2 cellular contexts compared by ENCODE assay signal in genomic region chr19:38283261-38283660, GRCh38.
TF ChIP-seq lines count a peak whose summit lies in the region.

No MANE protein-coding gene starts in this region.

TF ChIP-seq in GM23338, 12 proteins besides CTCF, POLR2A, EP300 and RAD21:
- TF ChIP-seq, protein P1, sequence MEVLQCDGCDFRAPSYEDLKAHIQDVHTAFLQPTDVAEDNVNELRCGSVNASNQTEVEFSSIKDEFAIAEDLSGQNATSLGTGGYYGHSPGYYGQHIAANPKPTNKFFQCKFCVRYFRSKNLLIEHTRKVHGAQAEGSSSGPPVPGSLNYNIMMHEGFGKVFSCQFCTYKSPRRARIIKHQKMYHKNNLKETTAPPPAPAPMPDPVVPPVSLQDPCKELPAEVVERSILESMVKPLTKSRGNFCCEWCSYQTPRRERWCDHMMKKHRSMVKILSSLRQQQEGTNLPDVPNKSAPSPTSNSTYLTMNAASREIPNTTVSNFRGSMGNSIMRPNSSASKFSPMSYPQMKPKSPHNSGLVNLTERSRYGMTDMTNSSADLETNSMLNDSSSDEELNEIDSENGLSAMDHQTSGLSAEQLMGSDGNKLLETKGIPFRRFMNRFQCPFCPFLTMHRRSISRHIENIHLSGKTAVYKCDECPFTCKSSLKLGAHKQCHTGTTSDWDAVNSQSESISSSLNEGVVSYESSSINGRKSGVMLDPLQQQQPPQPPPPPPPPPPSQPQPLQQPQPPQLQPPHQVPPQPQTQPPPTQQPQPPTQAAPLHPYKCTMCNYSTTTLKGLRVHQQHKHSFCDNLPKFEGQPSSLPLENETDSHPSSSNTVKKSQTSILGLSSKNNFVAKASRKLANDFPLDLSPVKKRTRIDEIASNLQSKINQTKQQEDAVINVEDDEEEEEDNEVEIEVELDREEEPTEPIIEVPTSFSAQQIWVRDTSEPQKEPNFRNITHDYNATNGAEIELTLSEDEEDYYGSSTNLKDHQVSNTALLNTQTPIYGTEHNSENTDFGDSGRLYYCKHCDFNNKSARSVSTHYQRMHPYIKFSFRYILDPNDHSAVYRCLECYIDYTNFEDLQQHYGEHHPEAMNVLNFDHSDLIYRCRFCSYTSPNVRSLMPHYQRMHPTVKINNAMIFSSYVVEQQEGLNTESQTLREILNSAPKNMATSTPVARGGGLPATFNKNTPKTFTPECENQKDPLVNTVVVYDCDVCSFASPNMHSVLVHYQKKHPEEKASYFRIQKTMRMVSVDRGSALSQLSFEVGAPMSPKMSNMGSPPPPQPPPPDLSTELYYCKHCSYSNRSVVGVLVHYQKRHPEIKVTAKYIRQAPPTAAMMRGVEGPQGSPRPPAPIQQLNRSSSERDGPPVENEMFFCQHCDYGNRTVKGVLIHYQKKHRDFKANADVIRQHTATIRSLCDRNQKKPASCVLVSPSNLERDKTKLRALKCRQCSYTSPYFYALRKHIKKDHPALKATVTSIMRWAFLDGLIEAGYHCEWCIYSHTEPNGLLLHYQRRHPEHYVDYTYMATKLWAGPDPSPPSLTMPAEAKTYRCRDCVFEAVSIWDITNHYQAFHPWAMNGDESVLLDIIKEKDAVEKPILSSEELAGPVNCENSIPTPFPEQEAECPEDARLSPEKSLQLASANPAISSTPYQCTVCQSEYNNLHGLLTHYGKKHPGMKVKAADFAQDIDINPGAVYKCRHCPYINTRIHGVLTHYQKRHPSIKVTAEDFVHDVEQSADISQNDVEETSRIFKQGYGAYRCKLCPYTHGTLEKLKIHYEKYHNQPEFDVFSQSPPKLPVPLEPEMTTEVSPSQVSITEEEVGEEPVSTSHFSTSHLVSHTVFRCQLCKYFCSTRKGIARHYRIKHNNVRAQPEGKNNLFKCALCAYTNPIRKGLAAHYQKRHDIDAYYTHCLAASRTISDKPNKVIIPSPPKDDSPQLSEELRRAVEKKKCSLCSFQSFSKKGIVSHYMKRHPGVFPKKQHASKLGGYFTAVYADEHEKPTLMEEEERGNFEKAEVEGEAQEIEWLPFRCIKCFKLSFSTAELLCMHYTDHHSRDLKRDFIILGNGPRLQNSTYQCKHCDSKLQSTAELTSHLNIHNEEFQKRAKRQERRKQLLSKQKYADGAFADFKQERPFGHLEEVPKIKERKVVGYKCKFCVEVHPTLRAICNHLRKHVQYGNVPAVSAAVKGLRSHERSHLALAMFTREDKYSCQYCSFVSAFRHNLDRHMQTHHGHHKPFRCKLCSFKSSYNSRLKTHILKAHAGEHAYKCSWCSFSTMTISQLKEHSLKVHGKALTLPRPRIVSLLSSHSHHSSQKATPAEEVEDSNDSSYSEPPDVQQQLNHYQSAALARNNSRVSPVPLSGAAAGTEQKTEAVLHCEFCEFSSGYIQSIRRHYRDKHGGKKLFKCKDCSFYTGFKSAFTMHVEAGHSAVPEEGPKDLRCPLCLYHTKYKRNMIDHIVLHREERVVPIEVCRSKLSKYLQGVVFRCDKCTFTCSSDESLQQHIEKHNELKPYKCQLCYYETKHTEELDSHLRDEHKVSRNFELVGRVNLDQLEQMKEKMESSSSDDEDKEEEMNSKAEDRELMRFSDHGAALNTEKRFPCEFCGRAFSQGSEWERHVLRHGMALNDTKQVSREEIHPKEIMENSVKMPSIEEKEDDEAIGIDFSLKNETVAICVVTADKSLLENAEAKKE (CRISPR knock-in tag; IDR thresholded peaks at IDR 0.05) = no peak
- TF ChIP-seq POLR2AphosphoS5 (IDR thresholded peaks at IDR 0.05; ENCODE audit: low read depth) = no peak
- no peak for TF ChIP-seq ZNF114 (CRISPR knock-in tag; IDR thresholded peaks at IDR 0.05)
- TF ChIP-seq CREB1 (CRISPR knock-in tag; IDR thresholded peaks at IDR 0.05; ENCODE audit: low read depth) = no peak
TF ChIP-seq in GM23338: peak in this region for 0.

TF ChIP-seq in K562, 482 proteins besides CTCF, POLR2A, EP300 and RAD21:
- TF ChIP-seq NR2C1 (IDR thresholded peaks at IDR 0.05) (no peak), NR2C1 (tag; IDR thresholded peaks at IDR 0.05) (no peak), E4F1 (CRISPR knock-in tag; IDR thresholded peaks at IDR 0.05; ENCODE audit: borderline replicate concordance) (no peak), SP1 (CRISPR knock-in tag; IDR thresholded peaks at IDR 0.05) (no peak), NCOR1 (IDR thresholded peaks at IDR 0.05) (no peak), TEAD4 (IDR thresholded peaks at IDR 0.05; ENCODE audit: low read length) (no peak), TEAD4 (CRISPR knock-in tag; IDR thresholded peaks at IDR 0.05; ENCODE audit: borderline replicate concordance) (no peak), KAT2B (IDR thresholded peaks at IDR 0.05; ENCODE audit: low read depth, low read length) (no peak), ZNF583 (CRISPR knock-in tag; IDR thresholded peaks at IDR 0.05) (no peak), MYBL2 (IDR thresholded peaks at IDR 0.05; ENCODE audit: low read depth) (no peak), MYBL2 (CRISPR knock-in tag; IDR thresholded peaks at IDR 0.05; ENCODE audit: borderline replicate concordance) (no peak)
